17 cellular contexts compared by ENCODE assay signal in the genomic region with DNA sequence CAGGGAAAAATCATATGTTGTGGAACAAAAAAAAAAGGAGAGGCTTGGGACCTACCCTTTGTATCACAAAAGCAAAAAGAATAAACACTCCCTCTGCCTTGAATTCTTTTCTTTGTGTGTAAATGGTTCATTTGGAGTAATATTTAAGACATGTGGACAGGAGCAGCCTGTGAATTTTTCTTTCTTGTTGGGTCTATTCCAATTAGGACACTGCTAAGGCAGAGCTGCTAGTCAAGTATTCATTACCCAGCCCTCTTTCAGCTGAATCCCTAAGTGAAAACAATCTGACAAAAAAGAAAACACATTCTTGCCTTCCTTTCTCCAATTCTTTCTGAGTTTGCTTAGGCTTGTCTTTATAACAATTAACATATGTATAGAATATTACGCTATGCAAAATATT.
A peak's percentile ranks its signal among the peaks of the same experiment; 100 is the strongest.
DNase-seq lines count a peak whose midpoint lies in the region; ATAC-seq, FAIRE-seq and TF ChIP-seq lines count a peak whose summit lies in the region.
"Had no signal": no experiment of that assay in that cellular context is flagged by ENCODE, and none has a peak within 500 bp of the region (broad histone marks: within the 10 kb centered on the region; RNA-seq: fewer than 3 reads in every experiment).

No MANE protein-coding gene starts in this region.

- DNase-seq in AG08395 (ENCODE audit: low spot score), result peak; percentile 31
- peak; percentile 60 for DNase-seq in fibroblast of the aortic adventitia (ENCODE audit: low read depth)
- DNase-seq in frontal cortex (ENCODE audit: low spot score in 2 of 2), result no peak
- DNase-seq: activated CD4-positive, CD25-positive, alpha-beta regulatory T cell; hippocampal formation; pancreas; SIG-M5; T-helper 17 cell; upper lobe of left lung had no signal

- no peaks in the 10 kb centered on the region for H4K20me1 ChIP-seq in OCI-LY1 (ENCODE audit: insufficient read depth, low read length)

- no peak overlapping the region for H2AFZ ChIP-seq in OCI-LY1 (ENCODE audit: low read length)

- H3K4me2 ChIP-seq in OCI-LY1 (ENCODE audit: low read length), result no peak overlapping the region

- H3K4me3 Mint-ChIP-seq in nephron, result no peak overlapping the region
- H3K4me3 Mint-ChIP-seq: T-helper 17 cell had no signal

- H3K4me3 ChIP-seq in OCI-LY1 (ENCODE audit: low read depth, low read length, poor library complexity, severe bottlenecking), result no peak overlapping the region
- no peak overlapping the region for H3K4me3 ChIP-seq in fibroblast of the aortic adventitia (ENCODE audit: low read depth, low read length)
- H3K4me3 ChIP-seq: pancreas, upper lobe of left lung had no signal

- H3K79me2 ChIP-seq in OCI-LY1 (ENCODE audit: insufficient read depth, low read length), result no peaks in the 10 kb centered on the region

- no peaks in the 10 kb centered on the region for H3F3A ChIP-seq in OCI-LY1 (ENCODE audit: insufficient read depth, low read length)

- FAIRE-seq in frontal cortex (lab: Jason Lieb, UNC), result no peak
- FAIRE-seq: endothelial cell of umbilical vein, H54, HTR-8/SVneo, pancreas had no signal

- no peak for ATAC-seq in HG03196 (IDR thresholded peaks at IDR 0.05; ENCODE audit: unreplicated experiment)
- no peak for ATAC-seq in HG03460 (IDR thresholded peaks at IDR 0.05; ENCODE audit: unreplicated experiment)
- no peak for ATAC-seq in GM18870 (IDR thresholded peaks at IDR 0.05; ENCODE audit: unreplicated experiment)
- ATAC-seq: T-helper 17 cell had no signal

- peaks cover 74% of the 10 kb centered on the region for H3K4me1 ChIP-seq in OCI-LY1 (ENCODE audit: insufficient read depth, low read length, severe bottlenecking)

- no peaks in the 10 kb centered on the region for H3K27me3 ChIP-seq in OCI-LY1 (ENCODE audit: insufficient read depth, low read length)
- H3K27me3 ChIP-seq: pancreas, upper lobe of left lung had no signal

- H3K27ac ChIP-seq in OCI-LY1 (ENCODE audit: low read depth, low read length, poor library complexity, severe bottlenecking), result peak overlapping the region; percentile 58
- H3K27ac ChIP-seq: pancreas had no signal

- no peak overlapping the region for H3K9ac ChIP-seq in OCI-LY1 (ENCODE audit: low read length)

- H3K4me1 Mint-ChIP-seq in nephron, result peaks cover 28% of the 10 kb centered on the region
- H3K4me1 Mint-ChIP-seq: T-helper 17 cell had no signal

- peaks cover 13% of the 10 kb centered on the region for H3K36me3 Mint-ChIP-seq in nephron (ENCODE audit: low read depth)

- H3K9me3 ChIP-seq in OCI-LY1 (ENCODE audit: low read length), result no peaks in the 10 kb centered on the region
- H3K9me3 ChIP-seq: pancreas, upper lobe of left lung had no signal

- H3K27ac Mint-ChIP-seq in nephron, result peak overlapping the region; percentile 9 to 40 (median 34)
- H3K27ac Mint-ChIP-seq: T-helper 17 cell had no signal

- peaks cover 58% of the 10 kb centered on the region for H3K36me3 ChIP-seq in OCI-LY1 (ENCODE audit: insufficient read depth, low read length)
- H3K36me3 ChIP-seq: pancreas, upper lobe of left lung had no signal

- no peaks in the 10 kb centered on the region for H3K9me2 ChIP-seq in OCI-LY1 (ENCODE audit: low read depth, low read length)

- H3K9me3 Mint-ChIP-seq in nephron, result no peaks in the 10 kb centered on the region

- H3K27me3 Mint-ChIP-seq in nephron (ENCODE audit: low read depth), result peaks cover 4% of the 10 kb centered on the region

- TF ChIP-seq CTCF in OCI-LY1 (IDR thresholded peaks at IDR 0.05; ENCODE audit: low read length) (no peak), fibroblast of the aortic adventitia (IDR thresholded peaks at IDR 0.05; ENCODE audit: insufficient read depth, low read length) (no peak), nephron (IDR thresholded peaks at IDR 0.05; ENCODE audit: unreplicated experiment in 3 of 3) (no peak)

Comparison
In these comparisons a context has a peak if more than half of its experiments do, and no peak if none do; other contexts are left out.
1. DNase-seq: peak in AG08395 (single experiment) and fibroblast of the aortic adventitia (single experiment); none in frontal cortex (0 of 2).